In genomic region chr1:154860154-154860870, GRCh38 we compare ENCODE assay signal across 8 cellular contexts. TPM values are rescaled to one million over a fixed set of nuclear protein-coding genes. Genes with fewer than 3 reads are reported as not detected.
A peak's percentile ranks its signal among the peaks of the same experiment; 100 is the strongest.
DNase-seq lines count a peak whose midpoint lies in the region; ATAC-seq and TF ChIP-seq lines count a peak whose summit lies in the region.

No MANE protein-coding gene starts in this region.

- intact Hi-C loops in left lung (cut with DNase I), result no loop called here
- intact Hi-C loops in dorsolateral prefrontal cortex (cut with DNase I), result loop anchor here in 1 of 2 donors (10.0 kb wide), 1 partner anchor 86 kb away; no protein-coding TSS in a partner anchor
- intact Hi-C loops in head of caudate nucleus (cut with DNase I), result no loop called here

- H3K9me3 Mint-ChIP-seq in IgD-negative memory B cell, result no peaks in the 10 kb centered on the region

- H3K27me3 Mint-ChIP-seq in IgD-negative memory B cell, result peaks cover 25% of the 10 kb centered on the region

- DNase-seq in left lung (no peak), dorsolateral prefrontal cortex (no peak), head of caudate nucleus (no peak)
- no peak for DNase-seq in stimulated activated CD4-positive, alpha-beta T cell treated with anti-CD3 and anti-CD28 coated beads, Interleukin-15, amount 100 ng/mL, for 24 hours
- no peak for DNase-seq in activated T-cell treated with anti-CD3 and anti-CD28 coated beads, Interleukin-2, amount 50 U/mL, for 48 hours

- H3K4me3 ChIP-seq in left lung (no peak overlapping the region), dorsolateral prefrontal cortex (no peak overlapping the region)

- H3K9me3 ChIP-seq in left lung, result no peaks in the 10 kb centered on the region

- peaks cover 1% of the 10 kb centered on the region for H3K36me3 Mint-ChIP-seq in IgD-negative memory B cell

- H3K4me3 Mint-ChIP-seq in IgD-negative memory B cell, result peak overlapping the region; percentile 63 to 94 (median 74)

- ATAC-seq in GM18502 (IDR thresholded peaks at IDR 0.05; ENCODE audit: poor library complexity, unreplicated experiment), result peak; percentile 63
- ATAC-seq in GM21528 (IDR thresholded peaks at IDR 0.05; ENCODE audit: low FRiP score, unreplicated experiment), result peak; percentile 61
- peak; percentile 46 for ATAC-seq in left lung

- peaks cover 26 to 59% (median 51%) of the 10 kb centered on the region in 3 donors for H3K4me1 Mint-ChIP-seq in IgD-negative memory B cell

- no peak for TF ChIP-seq CTCF in left lung (IDR thresholded peaks at IDR 0.05)
- no peak for TF ChIP-seq CTCF in dorsolateral prefrontal cortex (IDR thresholded peaks at IDR 0.05 in 54 of 56, conservative IDR thresholded peaks at IDR 0.05 in 2 of 56; ENCODE audit: low read depth in 1 of 56, partially characterized antibody in 56 of 56)

- no peaks in the 10 kb centered on the region for H3K4me1 ChIP-seq in left lung

- peak overlapping the region in 1 of 2 donors; percentile 20 for H3K27ac ChIP-seq in left lung
- peak overlapping the region in 2 of 59 donors; percentile 8 to 13 for H3K27ac ChIP-seq in dorsolateral prefrontal cortex

- H3K27ac Mint-ChIP-seq in IgD-negative memory B cell, result peak overlapping the region; percentile 88 to 92 (median 88)

- H3K27me3 ChIP-seq in left lung (no peaks in the 10 kb centered on the region), dorsolateral prefrontal cortex (no peaks in the 10 kb centered on the region)

- no peaks in the 10 kb centered on the region for H3K36me3 ChIP-seq in left lung

RNA-seq across cellular contexts. Expression of gene KCNN3, which starts 9.8 kb away (rescaled TPM):
- 0.88 TPM for polyA plus RNA-seq in IgD-negative memory B cell
- total RNA-seq in left lung, result 1 to 10 TPM; 1.9 to 2.2 TPM
- total RNA-seq in dorsolateral prefrontal cortex, result 10 to 100 TPM; 14.9 to 97.0 (median 32.4) TPM

Comparison
In these comparisons a context has a peak if more than half of its experiments do, and no peak if none do; other contexts are left out.
1. RNA of gene KCNN3, which starts 9.8 kb away (total RNA-seq): 14.9 to 97.0 TPM in dorsolateral prefrontal cortex; 1.9 to 2.2 TPM in left lung; every median in the first group is over 4 times any median in the second.
2. Peak in every context shown above with its lines, with median percentiles within 50 percentile points of each other: ATAC-seq.